ENCODE assay signal across 1 cellular context in genomic region chr18:67669993-67670671, GRCh38.
TF ChIP-seq lines count a peak whose summit lies in the region.

No MANE protein-coding gene starts in this region.

TF ChIP-seq in SK-N-SH treated with all-trans-retinoic acid at 6 μM for 48 hours, 23 proteins besides CTCF, POLR2A, EP300 and RAD21 (continued from another document):
- no peak for TF ChIP-seq CREB5 (CRISPR knock-in tag; IDR thresholded peaks at IDR 0.05; ENCODE audit: low read depth)
- TF ChIP-seq ESRRG (CRISPR knock-in tag; IDR thresholded peaks at IDR 0.05) = no peak
- no peak for TF ChIP-seq ZNF8 (CRISPR knock-in tag; IDR thresholded peaks at IDR 0.05)
- no peak for TF ChIP-seq ZNF70 (CRISPR knock-in tag; IDR thresholded peaks at IDR 0.05)
TF ChIP-seq in SK-N-SH treated with all-trans-retinoic acid at 6 μM for 48 hours: peak in this region for 0.
